1 cellular context compared by ENCODE assay signal in genomic region chr11:827146-827860, GRCh38.
TF ChIP-seq lines count a peak whose summit lies in the region.

No MANE protein-coding gene starts in this region.

TF ChIP-seq in K562, 482 proteins besides CTCF, POLR2A, EP300 and RAD21 (continues in another document):
- TF ChIP-seq CXXC5 (CRISPR knock-in tag; IDR thresholded peaks at IDR 0.05) (peak; percentile 79), BHLHE40 (IDR thresholded peaks at IDR 0.05; ENCODE audit: low read length) (no peak), PHB2 (IDR thresholded peaks at IDR 0.05; ENCODE audit: low read depth) (no peak), FOXK1 (CRISPR knock-in tag; IDR thresholded peaks at IDR 0.05; ENCODE audit: borderline replicate concordance) (no peak), ZNF224 (CRISPR knock-in tag; IDR thresholded peaks at IDR 0.05) (no peak), CREB1 (IDR thresholded peaks at IDR 0.05) (0 out of 2 replicates have a peak, but pooled peaks have one; percentile 13), CREB1 (CRISPR knock-in tag; IDR thresholded peaks at IDR 0.05) (no peak), FOXA1 (IDR thresholded peaks at IDR 0.05; ENCODE audit: borderline replicate concordance) (no peak), E2F3 (CRISPR knock-in tag; IDR thresholded peaks at IDR 0.05) (no peak), STAT5A (IDR thresholded peaks at IDR 0.05; ENCODE audit: borderline replicate concordance, low read length) (no peak), NR2C2 (CRISPR knock-in tag; IDR thresholded peaks at IDR 0.05) (no peak), NR2C2 (tag; IDR thresholded peaks at IDR 0.05) (peak; percentile 46), STAG1 (CRISPR knock-in tag; IDR thresholded peaks at IDR 0.05; ENCODE audit: borderline replicate concordance) (no peak), SP1 (CRISPR knock-in tag; IDR thresholded peaks at IDR 0.05) (no peak), GABPB2 (CRISPR knock-in tag; conservative IDR thresholded peaks at IDR 0.05) (no peak), RCOR1 (IDR thresholded peaks at IDR 0.05; ENCODE audit: borderline replicate concordance in 1 of 2, low read depth in 2 of 2, low read length in 2 of 2) (no peak), SIN3B (IDR thresholded peaks at IDR 0.05; ENCODE audit: low read depth) (no peak), ERF (CRISPR knock-in tag; IDR thresholded peaks at IDR 0.05) (0 out of 2 replicates have a peak, but pooled peaks have one; percentile 38), PML (IDR thresholded peaks at IDR 0.05; ENCODE audit: low read length) (no peak), SNIP1 (IDR thresholded peaks at IDR 0.05; ENCODE audit: low read depth) (no peak), MAZ (CRISPR knock-in tag; conservative IDR thresholded peaks at IDR 0.05 in 1 of 2, IDR thresholded peaks at IDR 0.05 in 1 of 2) (peak; percentile 25 to 81), HMGN3 (IDR thresholded peaks at IDR 0.05; ENCODE audit: borderline replicate concordance, extremely low read depth, insufficient read length, low read depth, low read length) (peak; percentile 62), NKRF (IDR thresholded peaks at IDR 0.05; ENCODE audit: borderline replicate concordance) (peak; percentile 92), ELK3 (CRISPR knock-in tag; IDR thresholded peaks at IDR 0.05) (no peak), ZNF133 (CRISPR knock-in tag; IDR thresholded peaks at IDR 0.05) (no peak), HDAC2 (IDR thresholded peaks at IDR 0.05) (peak; percentile 85), ZNF431 (CRISPR knock-in tag; IDR thresholded peaks at IDR 0.05) (0 out of 2 replicates have a peak, but pooled peaks have one; percentile 29), PHF8 (IDR thresholded peaks at IDR 0.05; ENCODE audit: borderline replicate concordance, low read length) (peak; percentile 74; the same call in 1 of the 2 replicates), PKNOX1 (IDR thresholded peaks at IDR 0.05) (peak; percentile 89), SMARCA5 (IDR thresholded peaks at IDR 0.05) (0 out of 2 replicates have a peak, but pooled peaks have one; percentile 62), RBM15 (IDR thresholded peaks at IDR 0.05; ENCODE audit: insufficient read depth, low read length) (no peak), KDM5B (IDR thresholded peaks at IDR 0.05; ENCODE audit: insufficient replicate concordance, low read depth, low read length) (peak; percentile 66), TAF7 (tag; IDR thresholded peaks at IDR 0.05) (0 out of 2 replicates have a peak, but pooled peaks have one; percentile 8), MTA3 (IDR thresholded peaks at IDR 0.05; ENCODE audit: borderline replicate concordance) (no peak; the same call in 1 of the 2 replicates)
- TF ChIP-seq, protein P1, sequence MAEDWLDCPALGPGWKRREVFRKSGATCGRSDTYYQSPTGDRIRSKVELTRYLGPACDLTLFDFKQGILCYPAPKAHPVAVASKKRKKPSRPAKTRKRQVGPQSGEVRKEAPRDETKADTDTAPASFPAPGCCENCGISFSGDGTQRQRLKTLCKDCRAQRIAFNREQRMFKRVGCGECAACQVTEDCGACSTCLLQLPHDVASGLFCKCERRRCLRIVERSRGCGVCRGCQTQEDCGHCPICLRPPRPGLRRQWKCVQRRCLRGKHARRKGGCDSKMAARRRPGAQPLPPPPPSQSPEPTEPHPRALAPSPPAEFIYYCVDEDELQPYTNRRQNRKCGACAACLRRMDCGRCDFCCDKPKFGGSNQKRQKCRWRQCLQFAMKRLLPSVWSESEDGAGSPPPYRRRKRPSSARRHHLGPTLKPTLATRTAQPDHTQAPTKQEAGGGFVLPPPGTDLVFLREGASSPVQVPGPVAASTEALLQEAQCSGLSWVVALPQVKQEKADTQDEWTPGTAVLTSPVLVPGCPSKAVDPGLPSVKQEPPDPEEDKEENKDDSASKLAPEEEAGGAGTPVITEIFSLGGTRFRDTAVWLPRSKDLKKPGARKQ (CRISPR knock-in tag; IDR thresholded peaks at IDR 0.05) = no peak
- TF ChIP-seq, protein P2, sequence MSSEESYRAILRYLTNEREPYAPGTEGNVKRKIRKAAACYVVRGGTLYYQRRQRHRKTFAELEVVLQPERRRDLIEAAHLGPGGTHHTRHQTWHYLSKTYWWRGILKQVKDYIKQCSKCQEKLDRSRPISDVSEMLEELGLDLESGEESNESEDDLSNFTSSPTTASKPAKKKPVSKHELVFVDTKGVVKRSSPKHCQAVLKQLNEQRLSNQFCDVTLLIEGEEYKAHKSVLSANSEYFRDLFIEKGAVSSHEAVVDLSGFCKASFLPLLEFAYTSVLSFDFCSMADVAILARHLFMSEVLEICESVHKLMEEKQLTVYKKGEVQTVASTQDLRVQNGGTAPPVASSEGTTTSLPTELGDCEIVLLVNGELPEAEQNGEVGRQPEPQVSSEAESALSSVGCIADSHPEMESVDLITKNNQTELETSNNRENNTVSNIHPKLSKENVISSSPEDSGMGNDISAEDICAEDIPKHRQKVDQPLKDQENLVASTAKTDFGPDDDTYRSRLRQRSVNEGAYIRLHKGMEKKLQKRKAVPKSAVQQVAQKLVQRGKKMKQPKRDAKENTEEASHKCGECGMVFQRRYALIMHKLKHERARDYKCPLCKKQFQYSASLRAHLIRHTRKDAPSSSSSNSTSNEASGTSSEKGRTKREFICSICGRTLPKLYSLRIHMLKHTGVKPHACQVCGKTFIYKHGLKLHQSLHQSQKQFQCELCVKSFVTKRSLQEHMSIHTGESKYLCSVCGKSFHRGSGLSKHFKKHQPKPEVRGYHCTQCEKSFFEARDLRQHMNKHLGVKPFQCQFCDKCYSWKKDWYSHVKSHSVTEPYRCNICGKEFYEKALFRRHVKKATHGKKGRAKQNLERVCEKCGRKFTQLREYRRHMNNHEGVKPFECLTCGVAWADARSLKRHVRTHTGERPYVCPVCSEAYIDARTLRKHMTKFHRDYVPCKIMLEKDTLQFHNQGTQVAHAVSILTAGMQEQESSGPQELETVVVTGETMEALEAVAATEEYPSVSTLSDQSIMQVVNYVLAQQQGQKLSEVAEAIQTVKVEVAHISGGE (CRISPR knock-in tag; IDR thresholded peaks at IDR 0.05) = peak in 2 of 3 experiments; percentile 34 to 83; a peak in 2 of 6 replicates
- TF ChIP-seq, protein P3, sequence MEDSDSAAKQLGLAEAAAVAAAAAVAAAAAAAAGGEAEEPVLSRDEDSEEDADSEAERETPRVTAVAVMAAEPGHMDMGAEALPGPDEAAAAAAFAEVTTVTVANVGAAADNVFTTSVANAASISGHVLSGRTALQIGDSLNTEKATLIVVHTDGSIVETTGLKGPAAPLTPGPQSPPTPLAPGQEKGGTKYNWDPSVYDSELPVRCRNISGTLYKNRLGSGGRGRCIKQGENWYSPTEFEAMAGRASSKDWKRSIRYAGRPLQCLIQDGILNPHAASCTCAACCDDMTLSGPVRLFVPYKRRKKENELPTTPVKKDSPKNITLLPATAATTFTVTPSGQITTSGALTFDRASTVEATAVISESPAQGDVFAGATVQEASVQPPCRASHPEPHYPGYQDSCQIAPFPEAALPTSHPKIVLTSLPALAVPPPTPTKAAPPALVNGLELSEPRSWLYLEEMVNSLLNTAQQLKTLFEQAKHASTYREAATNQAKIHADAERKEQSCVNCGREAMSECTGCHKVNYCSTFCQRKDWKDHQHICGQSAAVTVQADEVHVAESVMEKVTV (CRISPR knock-in tag; IDR thresholded peaks at IDR 0.05) = no peak
- TF ChIP-seq, protein P4, sequence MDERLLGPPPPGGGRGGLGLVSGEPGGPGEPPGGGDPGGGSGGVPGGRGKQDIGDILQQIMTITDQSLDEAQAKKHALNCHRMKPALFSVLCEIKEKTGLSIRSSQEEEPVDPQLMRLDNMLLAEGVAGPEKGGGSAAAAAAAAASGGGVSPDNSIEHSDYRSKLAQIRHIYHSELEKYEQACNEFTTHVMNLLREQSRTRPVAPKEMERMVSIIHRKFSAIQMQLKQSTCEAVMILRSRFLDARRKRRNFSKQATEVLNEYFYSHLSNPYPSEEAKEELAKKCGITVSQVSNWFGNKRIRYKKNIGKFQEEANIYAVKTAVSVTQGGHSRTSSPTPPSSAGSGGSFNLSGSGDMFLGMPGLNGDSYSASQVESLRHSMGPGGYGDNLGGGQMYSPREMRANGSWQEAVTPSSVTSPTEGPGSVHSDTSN (CRISPR knock-in tag; IDR thresholded peaks at IDR 0.05; ENCODE audit: low read depth) = no peak
- TF ChIP-seq, protein P4 (tag; conservative IDR thresholded peaks at IDR 0.05; ENCODE audit: low read depth) = no peak
- TF ChIP-seq, protein P5, sequence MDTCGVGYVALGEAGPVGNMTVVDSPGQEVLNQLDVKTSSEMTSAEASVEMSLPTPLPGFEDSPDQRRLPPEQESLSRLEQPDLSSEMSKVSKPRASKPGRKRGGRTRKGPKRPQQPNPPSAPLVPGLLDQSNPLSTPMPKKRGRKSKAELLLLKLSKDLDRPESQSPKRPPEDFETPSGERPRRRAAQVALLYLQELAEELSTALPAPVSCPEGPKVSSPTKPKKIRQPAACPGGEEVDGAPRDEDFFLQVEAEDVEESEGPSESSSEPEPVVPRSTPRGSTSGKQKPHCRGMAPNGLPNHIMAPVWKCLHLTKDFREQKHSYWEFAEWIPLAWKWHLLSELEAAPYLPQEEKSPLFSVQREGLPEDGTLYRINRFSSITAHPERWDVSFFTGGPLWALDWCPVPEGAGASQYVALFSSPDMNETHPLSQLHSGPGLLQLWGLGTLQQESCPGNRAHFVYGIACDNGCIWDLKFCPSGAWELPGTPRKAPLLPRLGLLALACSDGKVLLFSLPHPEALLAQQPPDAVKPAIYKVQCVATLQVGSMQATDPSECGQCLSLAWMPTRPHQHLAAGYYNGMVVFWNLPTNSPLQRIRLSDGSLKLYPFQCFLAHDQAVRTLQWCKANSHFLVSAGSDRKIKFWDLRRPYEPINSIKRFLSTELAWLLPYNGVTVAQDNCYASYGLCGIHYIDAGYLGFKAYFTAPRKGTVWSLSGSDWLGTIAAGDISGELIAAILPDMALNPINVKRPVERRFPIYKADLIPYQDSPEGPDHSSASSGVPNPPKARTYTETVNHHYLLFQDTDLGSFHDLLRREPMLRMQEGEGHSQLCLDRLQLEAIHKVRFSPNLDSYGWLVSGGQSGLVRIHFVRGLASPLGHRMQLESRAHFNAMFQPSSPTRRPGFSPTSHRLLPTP (IDR thresholded peaks at IDR 0.05; ENCODE audit: borderline replicate concordance, extremely low read depth, insufficient read length) = no peak
- TF ChIP-seq, protein P6, sequence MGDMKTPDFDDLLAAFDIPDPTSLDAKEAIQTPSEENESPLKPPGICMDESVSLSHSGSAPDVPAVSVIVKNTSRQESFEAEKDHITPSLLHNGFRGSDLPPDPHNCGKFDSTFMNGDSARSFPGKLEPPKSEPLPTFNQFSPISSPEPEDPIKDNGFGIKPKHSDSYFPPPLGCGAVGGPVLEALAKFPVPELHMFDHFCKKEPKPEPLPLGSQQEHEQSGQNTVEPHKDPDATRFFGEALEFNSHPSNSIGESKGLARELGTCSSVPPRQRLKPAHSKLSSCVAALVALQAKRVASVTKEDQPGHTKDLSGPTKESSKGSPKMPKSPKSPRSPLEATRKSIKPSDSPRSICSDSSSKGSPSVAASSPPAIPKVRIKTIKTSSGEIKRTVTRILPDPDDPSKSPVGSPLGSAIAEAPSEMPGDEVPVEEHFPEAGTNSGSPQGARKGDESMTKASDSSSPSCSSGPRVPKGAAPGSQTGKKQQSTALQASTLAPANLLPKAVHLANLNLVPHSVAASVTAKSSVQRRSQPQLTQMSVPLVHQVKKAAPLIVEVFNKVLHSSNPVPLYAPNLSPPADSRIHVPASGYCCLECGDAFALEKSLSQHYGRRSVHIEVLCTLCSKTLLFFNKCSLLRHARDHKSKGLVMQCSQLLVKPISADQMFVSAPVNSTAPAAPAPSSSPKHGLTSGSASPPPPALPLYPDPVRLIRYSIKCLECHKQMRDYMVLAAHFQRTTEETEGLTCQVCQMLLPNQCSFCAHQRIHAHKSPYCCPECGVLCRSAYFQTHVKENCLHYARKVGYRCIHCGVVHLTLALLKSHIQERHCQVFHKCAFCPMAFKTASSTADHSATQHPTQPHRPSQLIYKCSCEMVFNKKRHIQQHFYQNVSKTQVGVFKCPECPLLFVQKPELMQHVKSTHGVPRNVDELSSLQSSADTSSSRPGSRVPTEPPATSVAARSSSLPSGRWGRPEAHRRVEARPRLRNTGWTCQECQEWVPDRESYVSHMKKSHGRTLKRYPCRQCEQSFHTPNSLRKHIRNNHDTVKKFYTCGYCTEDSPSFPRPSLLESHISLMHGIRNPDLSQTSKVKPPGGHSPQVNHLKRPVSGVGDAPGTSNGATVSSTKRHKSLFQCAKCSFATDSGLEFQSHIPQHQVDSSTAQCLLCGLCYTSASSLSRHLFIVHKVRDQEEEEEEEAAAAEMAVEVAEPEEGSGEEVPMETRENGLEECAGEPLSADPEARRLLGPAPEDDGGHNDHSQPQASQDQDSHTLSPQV (IDR thresholded peaks at IDR 0.05) = peak; percentile 46; the same call in 1 of the 2 replicates
